Comparison of ENCODE assay signal across 26 cellular contexts in the genomic region with DNA sequence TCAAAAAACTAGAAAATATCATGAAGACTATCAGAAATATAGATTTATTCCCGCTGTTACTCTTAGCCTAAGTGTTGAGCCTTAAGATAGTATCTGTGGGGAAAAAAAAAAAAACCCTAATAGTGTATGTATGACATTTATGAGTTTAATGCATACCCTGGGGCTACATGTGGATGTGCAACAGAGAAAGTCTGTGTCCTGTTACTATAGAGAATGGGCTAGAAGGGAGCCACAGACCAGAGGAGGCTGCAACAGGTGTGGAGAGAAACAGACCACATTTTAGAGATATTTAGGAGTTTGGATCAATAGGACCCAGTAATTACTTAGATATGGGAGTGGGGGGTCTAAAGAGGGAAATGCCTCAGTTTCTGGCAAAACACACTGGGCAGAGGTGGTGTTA.
"Had no signal": no experiment of that assay in that cellular context is flagged by ENCODE, and none has a peak within 500 bp of the region (broad histone marks: within the 10 kb centered on the region; RNA-seq: fewer than 3 reads in every experiment).

No MANE protein-coding gene starts in this region.

- H3K27ac ChIP-seq: adrenal gland, ascending aorta, colonic mucosa, heart right ventricle, lower lobe of right lung, upper lobe of left lung had no signal

- H3K4me3 Mint-ChIP-seq: activated naive CD8-positive, alpha-beta T cell; activated T-cell treated with anti-CD3 and anti-CD28 coated beads, Interleukin-2, amount 50 U/mL, for 4 hours; central memory CD8-positive, alpha-beta T cell; effector memory CD8-positive, alpha-beta T cell; naive B cell; neural crest cell; T-helper 1 cell treated with Interleukin-12 subunit alpha and Interleukin-12 subunit beta and Interleukin-4 antibody, amounts not matched to agents 30 μg/mL and 1 μg/mL, for 36 hours had no signal

- H3K27me3 Mint-ChIP-seq: activated naive CD8-positive, alpha-beta T cell; central memory CD8-positive, alpha-beta T cell; effector memory CD8-positive, alpha-beta T cell; naive B cell; progenitor cell of endocrine pancreas had no signal

- ATAC-seq: activated T-cell treated with anti-CD3 and anti-CD28 coated beads, Interleukin-2, amount 50 U/mL, for 4 hours; effector memory CD8-positive, alpha-beta T cell; heart right ventricle; lower lobe of right lung; stimulated activated naive CD8-positive, alpha-beta T cell treated with anti-CD3 and anti-CD28 coated beads, Interleukin-15, Interleukin-2, amounts not matched to agents 100 U/mL and 50 U/mL, for 24 hours had no signal

- DNase-seq: activated CD4-positive, alpha-beta T cell treated with anti-CD3 and anti-CD28 coated beads for 4 hours; activated CD4-positive, alpha-beta T cell treated with anti-CD3 and anti-CD28 coated beads, Interleukin-2, amount 50 U/mL, for 48 hours; activated CD4-positive, CD25-positive, alpha-beta regulatory T cell; activated CD8-positive, alpha-beta memory T cell treated with anti-CD3 and anti-CD28 coated beads, Interleukin-2, amount 50 U/mL, for 48 hours; activated naive CD4-positive, alpha-beta T cell; activated T-cell treated with anti-CD3 and anti-CD28 coated beads, Interleukin-2, amount 50 U/mL, for 4 hours; adrenal gland; colonic mucosa; dorsolateral prefrontal cortex; effector memory CD8-positive, alpha-beta T cell; heart right ventricle; islet precursor cell; lower lobe of right lung; naive B cell; retina; stimulated activated CD4-positive, alpha-beta T cell treated with anti-CD3 and anti-CD28 coated beads, Interleukin-4, amount 100 ng/mL, for 4 hours; stimulated activated naive CD8-positive, alpha-beta T cell treated with anti-CD3 and anti-CD28 coated beads, Interleukin-15, Interleukin-2, amounts not matched to agents 100 U/mL and 50 U/mL, for 24 hours; T1000; upper lobe of left lung had no signal

- H3K27me3 ChIP-seq: adrenal gland, ascending aorta, colonic mucosa, dorsolateral prefrontal cortex, heart right ventricle, upper lobe of left lung had no signal

- H3K4me3 ChIP-seq: adrenal gland, ascending aorta, colonic mucosa, dorsolateral prefrontal cortex, heart right ventricle, lower lobe of right lung, upper lobe of left lung had no signal

- H3K36me3 ChIP-seq: adrenal gland, ascending aorta, colonic mucosa, heart right ventricle, lower lobe of right lung, upper lobe of left lung had no signal

- H3K27ac Mint-ChIP-seq: activated naive CD8-positive, alpha-beta T cell; activated T-helper 2 cell treated with anti-CD3 and anti-CD28 coated beads, Interferon-gamma antibody, Interleukin-2, Interleukin-4, amounts not matched to agents 10 μg/mL and 5 μg/mL and 100 μg/mL, durations not matched to agents 14 hours and 24 hours and 36 hours; effector memory CD8-positive, alpha-beta T cell; progenitor cell of endocrine pancreas; T-helper 1 cell treated with Interleukin-12 subunit alpha and Interleukin-12 subunit beta and Interleukin-4 antibody, amounts not matched to agents 30 μg/mL and 1 μg/mL, for 36 hours had no signal

- H3K4me1 ChIP-seq: ascending aorta, colonic mucosa, lower lobe of right lung, upper lobe of left lung had no signal

- H3K9me3 ChIP-seq: adrenal gland, ascending aorta, colonic mucosa, heart right ventricle, lower lobe of right lung, upper lobe of left lung had no signal

- H3K9me3 Mint-ChIP-seq: activated T-cell treated with anti-CD3 and anti-CD28 coated beads, Interleukin-2, amount 50 U/mL, for 4 hours; activated T-helper 2 cell treated with anti-CD3 and anti-CD28 coated beads, Interferon-gamma antibody, Interleukin-2, Interleukin-4, amounts not matched to agents 10 μg/mL and 5 μg/mL and 100 μg/mL, durations not matched to agents 14 hours and 24 hours and 36 hours; central memory CD8-positive, alpha-beta T cell; effector memory CD8-positive, alpha-beta T cell; naive B cell; neural crest cell; T-helper 1 cell treated with Interleukin-12 subunit alpha and Interleukin-12 subunit beta and Interleukin-4 antibody, amounts not matched to agents 30 μg/mL and 1 μg/mL, for 36 hours had no signal
